ENCODE assay signal across 10 cellular contexts in the genomic region with DNA sequence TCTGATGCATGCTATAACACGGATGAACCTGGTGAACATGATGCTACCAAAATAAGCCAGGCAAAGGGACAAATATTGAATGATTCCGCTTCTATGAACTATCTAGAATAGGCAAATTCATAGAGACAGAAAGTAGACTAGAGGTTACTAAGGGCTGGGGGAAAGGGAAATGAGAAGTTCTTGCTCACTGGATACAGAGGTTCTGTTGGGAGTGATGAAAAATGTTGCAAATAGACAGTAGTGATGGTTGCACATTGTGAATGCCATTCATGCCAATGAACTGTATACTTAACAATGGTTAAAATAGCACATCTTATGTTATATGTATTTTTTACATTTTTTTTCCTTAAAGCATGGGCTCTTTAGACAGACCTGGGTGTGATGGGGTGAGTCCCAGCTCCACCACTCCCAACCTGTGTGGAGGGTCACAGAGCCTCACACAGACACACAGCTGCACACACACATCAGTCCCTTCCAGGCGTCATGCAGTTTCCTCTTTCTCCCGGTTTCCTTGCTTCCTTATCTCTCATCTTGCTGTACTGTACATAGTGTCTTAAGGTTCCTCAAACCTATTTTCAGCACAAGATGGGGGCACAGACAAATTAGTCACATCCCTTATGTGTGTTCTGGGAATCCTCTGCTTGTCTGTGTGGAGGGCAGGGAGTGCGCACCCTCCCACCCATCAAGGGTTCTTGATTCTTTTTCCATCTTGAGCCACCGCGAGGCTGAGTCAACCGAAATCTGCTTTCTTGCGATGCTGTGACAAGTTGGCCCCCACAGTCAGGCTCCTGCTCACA.
DNase-seq lines count a peak whose midpoint lies in the region; ATAC-seq and TF ChIP-seq lines count a peak whose summit lies in the region.
"Had no signal": no experiment of that assay in that cellular context is flagged by ENCODE, and none has a peak within 500 bp of the region (broad histone marks: within the 10 kb centered on the region; RNA-seq: fewer than 3 reads in every experiment).

No MANE protein-coding gene starts in this region.

- TF ChIP-seq CTCF in GM10248 (IDR thresholded peaks at IDR 0.05; ENCODE audit: control extremely low read depth, extremely low read depth, low read depth, missing control alignments): no peak
- TF ChIP-seq CTCF in cardiac fibroblast (IDR thresholded peaks at IDR 0.05; ENCODE audit: low read depth, low read length): no peak
- TF ChIP-seq CTCF in gastrocnemius medialis (IDR thresholded peaks at IDR 0.05 in 4 of 5, conservative IDR thresholded peaks at IDR 0.05 in 1 of 5): no peak
- no peak for TF ChIP-seq CTCF in GM23338 (conservative IDR thresholded peaks at IDR 0.05; ENCODE audit: low read depth in 2 of 2)

- in situ Hi-C loops in gastrocnemius medialis (cut with MboI; ENCODE audit: low sequenced_read_pairs in 4 of 4): loop anchor here in 2 of 4 donors (10.0 to 25.0 kb wide), 2 partner anchors 488 to 496 kb away; no protein-coding TSS in a partner anchor

- H3K9me3 ChIP-seq in gastrocnemius medialis: no peaks in the 10 kb centered on the region

- H3K4me2 ChIP-seq in GM23338: no peak overlapping the region

- H3K36me3 Mint-ChIP-seq in GM23338 (ENCODE audit: low read depth): 0 out of 3 replicates have a peak, but pooled peaks cover 3% of the 10 kb centered on the region
- H3K36me3 Mint-ChIP-seq: natural killer cell treated with Interleukin-12 subunit alpha and Interleukin-12 subunit beta and Interleukin-15 and Interleukin-18, amount 100 ng/mL, for 72 hours had no signal

- H3F3A ChIP-seq in GM23338 (replicated peaks; ENCODE audit: low read depth): no peaks in the 10 kb centered on the region

- H3K9me3 Mint-ChIP-seq in GM23338: no peaks in the 10 kb centered on the region
- H3K9me3 Mint-ChIP-seq: natural killer cell treated with Interleukin-12 subunit alpha and Interleukin-12 subunit beta and Interleukin-15 and Interleukin-18, amount 100 ng/mL, for 72 hours had no signal

- TF ChIP-seq POLR2A in gastrocnemius medialis (IDR thresholded peaks at IDR 0.05): no peak

- CTCF ChIA-PET in GM10248 (lab: Yijun Ruan, JAX): no interaction called here

- H3K4me1 ChIP-seq in gastrocnemius medialis (no peaks in the 10 kb centered on the region), GM23338 (ENCODE audit: insufficient read depth) (peaks cover 5% of the 10 kb centered on the region)

- no peak overlapping the region for H3K27ac Mint-ChIP-seq in GM23338
- H3K27ac Mint-ChIP-seq: natural killer cell treated with Interleukin-12 subunit alpha and Interleukin-12 subunit beta and Interleukin-15 and Interleukin-18, amount 100 ng/mL, for 72 hours had no signal

- H3K36me3 ChIP-seq in gastrocnemius medialis: no peaks in the 10 kb centered on the region
- no peaks in the 10 kb centered on the region for H3K36me3 ChIP-seq in GM23338 (ENCODE audit: insufficient read depth)

- no peak overlapping the region for H2AFZ ChIP-seq in GM23338

- H3K79me2 ChIP-seq in GM23338 (replicated peaks; ENCODE audit: insufficient read depth): no peaks in the 10 kb centered on the region

- H4K20me1 ChIP-seq in GM23338 (replicated peaks; ENCODE audit: insufficient read depth): no peaks in the 10 kb centered on the region; the same call in 1 of the 2 replicates

- POLR2A ChIA-PET in GM10248 (lab: Yijun Ruan, JAX): no interaction called here

- peaks cover 26% of the 10 kb centered on the region for H3K4me1 Mint-ChIP-seq in GM23338

- H3K4me3 ChIP-seq in cardiac fibroblast (replicated peaks in 1 of 2; ENCODE audit: low read depth in 2 of 2, low read length in 2 of 2) (no peak overlapping the region), gastrocnemius medialis (no peak overlapping the region), GM23338 (no peak overlapping the region)

- DNase-seq in GM10248 (ENCODE audit: extremely low spot score) (peak; percentile 2), SKM-1 treated with dmso at 0.1 percent for 144 hours (lab: John Stamatoyannopoulos, UW; ENCODE audit: unreplicated experiment) (peak; percentile 53), cardiac fibroblast (ENCODE audit: low read depth in 2 of 2) (peak; percentile 24 to 32), gastrocnemius medialis (no peak), GM23338 (ENCODE audit: low spot score) (no peak)
- DNase-seq in stimulated activated CD4-positive, alpha-beta T cell treated with anti-CD3 and anti-CD28 coated beads, Interleukin-1b, Interleukin-23, amount 100 ng/mL, for 48 hours: peak; percentile 76
- no peak for DNase-seq in effector CD8-positive, alpha-beta T cell (lab: John Stamatoyannopoulos, UW)
- DNase-seq: DND-41 had no signal

- H3K27me3 ChIP-seq in gastrocnemius medialis: no peaks in the 10 kb centered on the region
- no peaks in the 10 kb centered on the region for H3K27me3 ChIP-seq in GM23338 (ENCODE audit: insufficient read depth)

- no peak overlapping the region for H3K4me3 Mint-ChIP-seq in GM23338
- H3K4me3 Mint-ChIP-seq: natural killer cell treated with Interleukin-12 subunit alpha and Interleukin-12 subunit beta and Interleukin-15 and Interleukin-18, amount 100 ng/mL, for 72 hours had no signal

- peaks cover 9% of the 10 kb centered on the region for H3K27me3 Mint-ChIP-seq in GM23338 (ENCODE audit: insufficient read depth, low read depth, poor library complexity)
- H3K27me3 Mint-ChIP-seq: natural killer cell treated with Interleukin-12 subunit alpha and Interleukin-12 subunit beta and Interleukin-15 and Interleukin-18, amount 100 ng/mL, for 72 hours had no signal

- intact Hi-C loops in gastrocnemius medialis (cut with DNase I; ENCODE audit: low total_unique reads): no loop called here

- ATAC-seq in esophagus mucosa (no peak), gastrocnemius medialis (no peak), GM23338 (no peak)
- ATAC-seq: natural killer cell treated with Interleukin-12 subunit alpha and Interleukin-12 subunit beta and Interleukin-15 and Interleukin-18, amount 100 ng/mL, for 72 hours had no signal

- no peaks in the 10 kb centered on the region for H3K9me2 ChIP-seq in GM23338 (ENCODE audit: insufficient read depth)

- H3K27ac ChIP-seq in gastrocnemius medialis (no peak overlapping the region), GM23338 (ENCODE audit: low read depth) (no peak overlapping the region)

TF ChIP-seq in GM23338, 12 proteins besides CTCF, POLR2A, EP300 and RAD21 (continues in another document):
- TF ChIP-seq EZH2phosphoT487 (IDR thresholded peaks at IDR 0.05; ENCODE audit: unreplicated experiment) (no peak), POLR2AphosphoS5 (IDR thresholded peaks at IDR 0.05; ENCODE audit: low read depth) (no peak), NANOG (IDR thresholded peaks at IDR 0.05; ENCODE audit: borderline replicate concordance) (no peak)
- TF ChIP-seq, protein P1, sequence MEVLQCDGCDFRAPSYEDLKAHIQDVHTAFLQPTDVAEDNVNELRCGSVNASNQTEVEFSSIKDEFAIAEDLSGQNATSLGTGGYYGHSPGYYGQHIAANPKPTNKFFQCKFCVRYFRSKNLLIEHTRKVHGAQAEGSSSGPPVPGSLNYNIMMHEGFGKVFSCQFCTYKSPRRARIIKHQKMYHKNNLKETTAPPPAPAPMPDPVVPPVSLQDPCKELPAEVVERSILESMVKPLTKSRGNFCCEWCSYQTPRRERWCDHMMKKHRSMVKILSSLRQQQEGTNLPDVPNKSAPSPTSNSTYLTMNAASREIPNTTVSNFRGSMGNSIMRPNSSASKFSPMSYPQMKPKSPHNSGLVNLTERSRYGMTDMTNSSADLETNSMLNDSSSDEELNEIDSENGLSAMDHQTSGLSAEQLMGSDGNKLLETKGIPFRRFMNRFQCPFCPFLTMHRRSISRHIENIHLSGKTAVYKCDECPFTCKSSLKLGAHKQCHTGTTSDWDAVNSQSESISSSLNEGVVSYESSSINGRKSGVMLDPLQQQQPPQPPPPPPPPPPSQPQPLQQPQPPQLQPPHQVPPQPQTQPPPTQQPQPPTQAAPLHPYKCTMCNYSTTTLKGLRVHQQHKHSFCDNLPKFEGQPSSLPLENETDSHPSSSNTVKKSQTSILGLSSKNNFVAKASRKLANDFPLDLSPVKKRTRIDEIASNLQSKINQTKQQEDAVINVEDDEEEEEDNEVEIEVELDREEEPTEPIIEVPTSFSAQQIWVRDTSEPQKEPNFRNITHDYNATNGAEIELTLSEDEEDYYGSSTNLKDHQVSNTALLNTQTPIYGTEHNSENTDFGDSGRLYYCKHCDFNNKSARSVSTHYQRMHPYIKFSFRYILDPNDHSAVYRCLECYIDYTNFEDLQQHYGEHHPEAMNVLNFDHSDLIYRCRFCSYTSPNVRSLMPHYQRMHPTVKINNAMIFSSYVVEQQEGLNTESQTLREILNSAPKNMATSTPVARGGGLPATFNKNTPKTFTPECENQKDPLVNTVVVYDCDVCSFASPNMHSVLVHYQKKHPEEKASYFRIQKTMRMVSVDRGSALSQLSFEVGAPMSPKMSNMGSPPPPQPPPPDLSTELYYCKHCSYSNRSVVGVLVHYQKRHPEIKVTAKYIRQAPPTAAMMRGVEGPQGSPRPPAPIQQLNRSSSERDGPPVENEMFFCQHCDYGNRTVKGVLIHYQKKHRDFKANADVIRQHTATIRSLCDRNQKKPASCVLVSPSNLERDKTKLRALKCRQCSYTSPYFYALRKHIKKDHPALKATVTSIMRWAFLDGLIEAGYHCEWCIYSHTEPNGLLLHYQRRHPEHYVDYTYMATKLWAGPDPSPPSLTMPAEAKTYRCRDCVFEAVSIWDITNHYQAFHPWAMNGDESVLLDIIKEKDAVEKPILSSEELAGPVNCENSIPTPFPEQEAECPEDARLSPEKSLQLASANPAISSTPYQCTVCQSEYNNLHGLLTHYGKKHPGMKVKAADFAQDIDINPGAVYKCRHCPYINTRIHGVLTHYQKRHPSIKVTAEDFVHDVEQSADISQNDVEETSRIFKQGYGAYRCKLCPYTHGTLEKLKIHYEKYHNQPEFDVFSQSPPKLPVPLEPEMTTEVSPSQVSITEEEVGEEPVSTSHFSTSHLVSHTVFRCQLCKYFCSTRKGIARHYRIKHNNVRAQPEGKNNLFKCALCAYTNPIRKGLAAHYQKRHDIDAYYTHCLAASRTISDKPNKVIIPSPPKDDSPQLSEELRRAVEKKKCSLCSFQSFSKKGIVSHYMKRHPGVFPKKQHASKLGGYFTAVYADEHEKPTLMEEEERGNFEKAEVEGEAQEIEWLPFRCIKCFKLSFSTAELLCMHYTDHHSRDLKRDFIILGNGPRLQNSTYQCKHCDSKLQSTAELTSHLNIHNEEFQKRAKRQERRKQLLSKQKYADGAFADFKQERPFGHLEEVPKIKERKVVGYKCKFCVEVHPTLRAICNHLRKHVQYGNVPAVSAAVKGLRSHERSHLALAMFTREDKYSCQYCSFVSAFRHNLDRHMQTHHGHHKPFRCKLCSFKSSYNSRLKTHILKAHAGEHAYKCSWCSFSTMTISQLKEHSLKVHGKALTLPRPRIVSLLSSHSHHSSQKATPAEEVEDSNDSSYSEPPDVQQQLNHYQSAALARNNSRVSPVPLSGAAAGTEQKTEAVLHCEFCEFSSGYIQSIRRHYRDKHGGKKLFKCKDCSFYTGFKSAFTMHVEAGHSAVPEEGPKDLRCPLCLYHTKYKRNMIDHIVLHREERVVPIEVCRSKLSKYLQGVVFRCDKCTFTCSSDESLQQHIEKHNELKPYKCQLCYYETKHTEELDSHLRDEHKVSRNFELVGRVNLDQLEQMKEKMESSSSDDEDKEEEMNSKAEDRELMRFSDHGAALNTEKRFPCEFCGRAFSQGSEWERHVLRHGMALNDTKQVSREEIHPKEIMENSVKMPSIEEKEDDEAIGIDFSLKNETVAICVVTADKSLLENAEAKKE (CRISPR knock-in tag; IDR thresholded peaks at IDR 0.05): no peak

Comparison
In these comparisons a context has a peak if more than half of its experiments do, and no peak if none do; other contexts are left out.
1. DNase-seq: peak in GM10248 (single experiment), SKM-1 treated with dmso at 0.1 percent for 144 hours (single experiment), cardiac fibroblast (2 of 2) and stimulated activated CD4-positive, alpha-beta T cell treated with anti-CD3 and anti-CD28 coated beads, Interleukin-1b, Interleukin-23, amount 100 ng/mL, for 48 hours (single experiment); none in gastrocnemius medialis (0 of 2), effector CD8-positive, alpha-beta T cell (single experiment) and GM23338 (single experiment).